Comparison of ENCODE assay signal across 21 cellular contexts in the genomic region with DNA sequence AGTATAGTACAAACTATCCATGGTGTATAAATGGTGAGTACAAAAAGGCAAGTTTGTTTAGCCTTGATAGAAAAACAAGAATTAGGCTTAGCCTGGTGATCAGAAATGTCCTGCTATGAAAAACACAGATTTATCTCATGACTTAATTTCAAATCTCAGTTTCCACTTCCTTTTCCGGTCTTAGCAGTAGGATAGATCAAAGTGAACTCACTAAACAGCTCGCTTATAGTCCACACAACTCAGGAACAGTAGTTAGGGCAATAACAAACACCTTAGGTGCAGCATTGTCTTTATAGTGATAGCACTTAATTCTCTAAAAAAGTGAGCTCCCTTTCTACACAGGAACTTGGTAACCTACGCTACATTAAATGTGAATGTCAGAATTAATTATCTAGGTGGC.
"Had no signal": no experiment of that assay in that cellular context is flagged by ENCODE, and none has a peak within 500 bp of the region (broad histone marks: within the 10 kb centered on the region; RNA-seq: fewer than 3 reads in every experiment).

No MANE protein-coding gene starts in this region.

- H3K27me3 ChIP-seq: MG63, SJSA1 had no signal

- DNase-seq: Karpas-422, KG1, MG63, NCI-H1092 treated with DMSO at 0.1 percent for 48 hours, NCI-H1436, NCI-H187, NCI-H2029, NCI-H2081 treated with DMSO at 0.1 percent for 48 hours, NCI-H2171, NCI-H226, NCI-H446, NCI-H510A, NCI-H524 treated with DMSO at 0.1 percent for 48 hours, NCI-H69, NCI-H774, Right ventricle myocardium superior, RPMI8226, SIG-M5 had no signal

- FAIRE-seq: RCC 7860 had no signal

- H3K4me3 ChIP-seq: MG63, SJSA1, SK-N-MC had no signal

- H3K27ac ChIP-seq: SJSA1, SK-N-MC had no signal

- H3K9me3 ChIP-seq: MG63, SJSA1 had no signal
